In genomic region chr2:239697765-239698164, GRCh38 we compare ENCODE assay signal across 29 cellular contexts.
"Had no signal": no experiment of that assay in that cellular context is flagged by ENCODE, and none has a peak within 500 bp of the region (broad histone marks: within the 10 kb centered on the region; RNA-seq: fewer than 3 reads in every experiment).

No MANE protein-coding gene starts in this region.

- H3K27me3 ChIP-seq: brain microvascular endothelial cell, neural progenitor cell, sigmoid colon had no signal

- H3K4me3 ChIP-seq: lower lobe of right lung, neural progenitor cell, sigmoid colon, tibial artery had no signal

- H3K36me3 ChIP-seq: brain microvascular endothelial cell, lower lobe of right lung, neural progenitor cell, sigmoid colon, tibial artery had no signal

- H3K27ac Mint-ChIP-seq: activated CD4-positive, alpha-beta T cell treated with anti-CD3 and anti-CD28 coated beads, Interleukin-2, amount 10 ng/mL, durations not matched to agents 24 days and 14 days; activated CD8-positive, alpha-beta memory T cell treated with anti-CD3 and anti-CD28 coated beads, Interleukin-2, amount 10 ng/mL, durations not matched to agents 7 days and 5 days; activated CD8-positive, alpha-beta T cell treated with anti-CD3 and anti-CD28 coated beads for 36 hours; activated naive CD8-positive, alpha-beta T cell treated with anti-CD3 and anti-CD28 coated beads, Interleukin-2, amount 10 ng/mL, durations not matched to agents 7 days and 5 days; activated T-cell treated with anti-CD3 and anti-CD28 coated beads, Interleukin-2, amount 50 U/mL, for 72 hours; effector memory CD8-positive, alpha-beta T cell; natural killer cell; neural progenitor cell; stimulated activated effector memory CD8-positive, alpha-beta T cell treated with anti-CD3 and anti-CD28 coated beads, Interleukin-12 subunit alpha, Interleukin-12 subunit beta, amount 100 ng/mL, for 72 hours; stimulated activated naive CD8-positive, alpha-beta T cell treated with anti-CD3 and anti-CD28 coated beads, Interleukin-15, Interleukin-2, amounts not matched to agents 100 ng/mL and 50 ng/mL, for 24 hours; T-helper 1 cell treated with Interleukin-12 subunit alpha and Interleukin-12 subunit beta and Interleukin-4 antibody, amounts not matched to agents 30 μg/mL and 1 μg/mL, for 36 hours had no signal

- H3K36me3 Mint-ChIP-seq: activated CD8-positive, alpha-beta memory T cell treated with anti-CD3 and anti-CD28 coated beads, Interleukin-2, amount 10 ng/mL, durations not matched to agents 7 days and 5 days; activated naive CD8-positive, alpha-beta T cell treated with anti-CD3 and anti-CD28 coated beads, Interleukin-2, amount 10 ng/mL, durations not matched to agents 7 days and 5 days; natural killer cell; neural progenitor cell; stimulated activated effector memory CD8-positive, alpha-beta T cell treated with anti-CD3 and anti-CD28 coated beads, Interleukin-12 subunit alpha, Interleukin-12 subunit beta, amount 100 ng/mL, for 72 hours had no signal

- H3K9ac ChIP-seq: neural progenitor cell had no signal

- H3K9me3 Mint-ChIP-seq: activated CD4-positive, alpha-beta T cell treated with anti-CD3 and anti-CD28 coated beads, Interleukin-2, amount 10 ng/mL, durations not matched to agents 24 days and 14 days; activated CD8-positive, alpha-beta T cell treated with anti-CD3 and anti-CD28 coated beads for 36 hours; activated naive CD8-positive, alpha-beta T cell treated with anti-CD3 and anti-CD28 coated beads, Interleukin-2, amount 10 ng/mL, durations not matched to agents 7 days and 5 days; activated T-cell treated with anti-CD3 and anti-CD28 coated beads, Interleukin-2, amount 50 U/mL, for 72 hours; effector memory CD8-positive, alpha-beta T cell; natural killer cell; stimulated activated effector memory CD8-positive, alpha-beta T cell treated with anti-CD3 and anti-CD28 coated beads, Interleukin-12 subunit alpha, Interleukin-12 subunit beta, amount 100 ng/mL, for 72 hours; stimulated activated naive CD8-positive, alpha-beta T cell treated with anti-CD3 and anti-CD28 coated beads, Interleukin-15, Interleukin-2, amounts not matched to agents 100 ng/mL and 50 ng/mL, for 24 hours; T-helper 1 cell treated with Interleukin-12 subunit alpha and Interleukin-12 subunit beta and Interleukin-4 antibody, amounts not matched to agents 30 μg/mL and 1 μg/mL, for 36 hours had no signal

- H3K27ac ChIP-seq: brain microvascular endothelial cell, lower lobe of right lung, neural progenitor cell, sigmoid colon, tibial artery, VCaP had no signal

- H3K4me3 Mint-ChIP-seq: activated CD4-positive, alpha-beta T cell treated with anti-CD3 and anti-CD28 coated beads, Interleukin-2, amount 10 ng/mL, durations not matched to agents 24 days and 14 days; activated CD8-positive, alpha-beta memory T cell treated with anti-CD3 and anti-CD28 coated beads, Interleukin-2, amount 10 ng/mL, durations not matched to agents 7 days and 5 days; activated CD8-positive, alpha-beta T cell treated with anti-CD3 and anti-CD28 coated beads for 36 hours; activated naive CD8-positive, alpha-beta T cell treated with anti-CD3 and anti-CD28 coated beads, Interleukin-2, amount 10 ng/mL, durations not matched to agents 7 days and 5 days; activated T-cell treated with anti-CD3 and anti-CD28 coated beads, Interleukin-2, amount 50 U/mL, for 72 hours; effector memory CD8-positive, alpha-beta T cell; natural killer cell; neural progenitor cell; stimulated activated effector memory CD8-positive, alpha-beta T cell treated with anti-CD3 and anti-CD28 coated beads, Interleukin-12 subunit alpha, Interleukin-12 subunit beta, amount 100 ng/mL, for 72 hours; stimulated activated naive CD8-positive, alpha-beta T cell treated with anti-CD3 and anti-CD28 coated beads, Interleukin-15, Interleukin-2, amounts not matched to agents 100 ng/mL and 50 ng/mL, for 24 hours; T-helper 1 cell treated with Interleukin-12 subunit alpha and Interleukin-12 subunit beta and Interleukin-4 antibody, amounts not matched to agents 30 μg/mL and 1 μg/mL, for 36 hours had no signal

- H3K4me1 ChIP-seq: lower lobe of right lung, neural progenitor cell, sigmoid colon, tibial artery had no signal

- ATAC-seq: activated CD4-positive, CD25-positive, alpha-beta regulatory T cell treated with anti-CD3 and anti-CD28 coated beads, Interleukin-2, amount 50 U/mL, for 24 hours; activated CD8-positive, alpha-beta memory T cell treated with anti-CD3 and anti-CD28 coated beads, Interleukin-2, amount 10 ng/mL, durations not matched to agents 7 days and 5 days; activated CD8-positive, alpha-beta T cell treated with anti-CD3 and anti-CD28 coated beads for 36 hours; activated T-cell treated with anti-CD3 and anti-CD28 coated beads, Interleukin-2, amount 50 U/mL, for 72 hours; effector memory CD8-positive, alpha-beta T cell; left colon; lower lobe of right lung; natural killer cell; stimulated activated effector memory CD8-positive, alpha-beta T cell treated with anti-CD3 and anti-CD28 coated beads, Interleukin-12 subunit alpha, Interleukin-12 subunit beta, amount 100 ng/mL, for 72 hours had no signal

- H3K9me3 ChIP-seq: lower lobe of right lung, sigmoid colon, tibial artery had no signal

- DNase-seq: activated CD4-positive, alpha-beta T cell treated with anti-CD3 and anti-CD28 coated beads, Interleukin-2, amount 10 ng/mL, durations not matched to agents 24 days and 14 days; activated CD8-positive, alpha-beta memory T cell treated with anti-CD3 and anti-CD28 coated beads, Interleukin-2, amount 10 ng/mL, durations not matched to agents 7 days and 5 days; activated CD8-positive, alpha-beta T cell treated with anti-CD3 and anti-CD28 coated beads for 36 hours; activated naive CD4-positive, alpha-beta T cell treated with Interleukin-2 at 50 U/mL for 16 hours; activated naive CD8-positive, alpha-beta T cell treated with anti-CD3 and anti-CD28 coated beads, Interleukin-2, amount 10 ng/mL, durations not matched to agents 7 days and 5 days; activated T-cell treated with anti-CD3 and anti-CD28 coated beads for 4 hours; activated T-cell treated with anti-CD3 and anti-CD28 coated beads, Interleukin-2, amount 50 U/mL, for 72 hours; brain microvascular endothelial cell; cortex of kidney; effector memory CD8-positive, alpha-beta T cell; foreskin fibroblast; hippocampal formation; left colon; lower lobe of right lung; mesenchymal stem cell; natural killer cell; sigmoid colon; small intestine; stimulated activated CD4-positive, alpha-beta T cell treated with anti-CD3 and anti-CD28 coated beads, Interleukin-4, amount 100 ng/mL, for 24 hours; substantia nigra; SW 1271; T-helper 9 cell had no signal

- H3K4me1 Mint-ChIP-seq: activated CD4-positive, alpha-beta T cell treated with anti-CD3 and anti-CD28 coated beads, Interleukin-2, amount 10 ng/mL, durations not matched to agents 24 days and 14 days; activated CD8-positive, alpha-beta memory T cell treated with anti-CD3 and anti-CD28 coated beads, Interleukin-2, amount 10 ng/mL, durations not matched to agents 7 days and 5 days; activated naive CD8-positive, alpha-beta T cell treated with anti-CD3 and anti-CD28 coated beads, Interleukin-2, amount 10 ng/mL, durations not matched to agents 7 days and 5 days had no signal

- H3K27me3 Mint-ChIP-seq: activated CD8-positive, alpha-beta memory T cell treated with anti-CD3 and anti-CD28 coated beads, Interleukin-2, amount 10 ng/mL, durations not matched to agents 7 days and 5 days; activated CD8-positive, alpha-beta T cell treated with anti-CD3 and anti-CD28 coated beads for 36 hours; stimulated activated naive CD8-positive, alpha-beta T cell treated with anti-CD3 and anti-CD28 coated beads, Interleukin-15, Interleukin-2, amounts not matched to agents 100 ng/mL and 50 ng/mL, for 24 hours had no signal
